In genomic region chr16:62829615-62830014, GRCh38 we compare ENCODE assay signal across 1 cellular context.
TF ChIP-seq lines count a peak whose summit lies in the region.

No MANE protein-coding gene starts in this region.

TF ChIP-seq in GM23338, 12 proteins besides CTCF, POLR2A, EP300 and RAD21 (continued from another document):
- TF ChIP-seq, protein P1, sequence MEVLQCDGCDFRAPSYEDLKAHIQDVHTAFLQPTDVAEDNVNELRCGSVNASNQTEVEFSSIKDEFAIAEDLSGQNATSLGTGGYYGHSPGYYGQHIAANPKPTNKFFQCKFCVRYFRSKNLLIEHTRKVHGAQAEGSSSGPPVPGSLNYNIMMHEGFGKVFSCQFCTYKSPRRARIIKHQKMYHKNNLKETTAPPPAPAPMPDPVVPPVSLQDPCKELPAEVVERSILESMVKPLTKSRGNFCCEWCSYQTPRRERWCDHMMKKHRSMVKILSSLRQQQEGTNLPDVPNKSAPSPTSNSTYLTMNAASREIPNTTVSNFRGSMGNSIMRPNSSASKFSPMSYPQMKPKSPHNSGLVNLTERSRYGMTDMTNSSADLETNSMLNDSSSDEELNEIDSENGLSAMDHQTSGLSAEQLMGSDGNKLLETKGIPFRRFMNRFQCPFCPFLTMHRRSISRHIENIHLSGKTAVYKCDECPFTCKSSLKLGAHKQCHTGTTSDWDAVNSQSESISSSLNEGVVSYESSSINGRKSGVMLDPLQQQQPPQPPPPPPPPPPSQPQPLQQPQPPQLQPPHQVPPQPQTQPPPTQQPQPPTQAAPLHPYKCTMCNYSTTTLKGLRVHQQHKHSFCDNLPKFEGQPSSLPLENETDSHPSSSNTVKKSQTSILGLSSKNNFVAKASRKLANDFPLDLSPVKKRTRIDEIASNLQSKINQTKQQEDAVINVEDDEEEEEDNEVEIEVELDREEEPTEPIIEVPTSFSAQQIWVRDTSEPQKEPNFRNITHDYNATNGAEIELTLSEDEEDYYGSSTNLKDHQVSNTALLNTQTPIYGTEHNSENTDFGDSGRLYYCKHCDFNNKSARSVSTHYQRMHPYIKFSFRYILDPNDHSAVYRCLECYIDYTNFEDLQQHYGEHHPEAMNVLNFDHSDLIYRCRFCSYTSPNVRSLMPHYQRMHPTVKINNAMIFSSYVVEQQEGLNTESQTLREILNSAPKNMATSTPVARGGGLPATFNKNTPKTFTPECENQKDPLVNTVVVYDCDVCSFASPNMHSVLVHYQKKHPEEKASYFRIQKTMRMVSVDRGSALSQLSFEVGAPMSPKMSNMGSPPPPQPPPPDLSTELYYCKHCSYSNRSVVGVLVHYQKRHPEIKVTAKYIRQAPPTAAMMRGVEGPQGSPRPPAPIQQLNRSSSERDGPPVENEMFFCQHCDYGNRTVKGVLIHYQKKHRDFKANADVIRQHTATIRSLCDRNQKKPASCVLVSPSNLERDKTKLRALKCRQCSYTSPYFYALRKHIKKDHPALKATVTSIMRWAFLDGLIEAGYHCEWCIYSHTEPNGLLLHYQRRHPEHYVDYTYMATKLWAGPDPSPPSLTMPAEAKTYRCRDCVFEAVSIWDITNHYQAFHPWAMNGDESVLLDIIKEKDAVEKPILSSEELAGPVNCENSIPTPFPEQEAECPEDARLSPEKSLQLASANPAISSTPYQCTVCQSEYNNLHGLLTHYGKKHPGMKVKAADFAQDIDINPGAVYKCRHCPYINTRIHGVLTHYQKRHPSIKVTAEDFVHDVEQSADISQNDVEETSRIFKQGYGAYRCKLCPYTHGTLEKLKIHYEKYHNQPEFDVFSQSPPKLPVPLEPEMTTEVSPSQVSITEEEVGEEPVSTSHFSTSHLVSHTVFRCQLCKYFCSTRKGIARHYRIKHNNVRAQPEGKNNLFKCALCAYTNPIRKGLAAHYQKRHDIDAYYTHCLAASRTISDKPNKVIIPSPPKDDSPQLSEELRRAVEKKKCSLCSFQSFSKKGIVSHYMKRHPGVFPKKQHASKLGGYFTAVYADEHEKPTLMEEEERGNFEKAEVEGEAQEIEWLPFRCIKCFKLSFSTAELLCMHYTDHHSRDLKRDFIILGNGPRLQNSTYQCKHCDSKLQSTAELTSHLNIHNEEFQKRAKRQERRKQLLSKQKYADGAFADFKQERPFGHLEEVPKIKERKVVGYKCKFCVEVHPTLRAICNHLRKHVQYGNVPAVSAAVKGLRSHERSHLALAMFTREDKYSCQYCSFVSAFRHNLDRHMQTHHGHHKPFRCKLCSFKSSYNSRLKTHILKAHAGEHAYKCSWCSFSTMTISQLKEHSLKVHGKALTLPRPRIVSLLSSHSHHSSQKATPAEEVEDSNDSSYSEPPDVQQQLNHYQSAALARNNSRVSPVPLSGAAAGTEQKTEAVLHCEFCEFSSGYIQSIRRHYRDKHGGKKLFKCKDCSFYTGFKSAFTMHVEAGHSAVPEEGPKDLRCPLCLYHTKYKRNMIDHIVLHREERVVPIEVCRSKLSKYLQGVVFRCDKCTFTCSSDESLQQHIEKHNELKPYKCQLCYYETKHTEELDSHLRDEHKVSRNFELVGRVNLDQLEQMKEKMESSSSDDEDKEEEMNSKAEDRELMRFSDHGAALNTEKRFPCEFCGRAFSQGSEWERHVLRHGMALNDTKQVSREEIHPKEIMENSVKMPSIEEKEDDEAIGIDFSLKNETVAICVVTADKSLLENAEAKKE (CRISPR knock-in tag; IDR thresholded peaks at IDR 0.05): no peak
- no peak for TF ChIP-seq ZNF114 (CRISPR knock-in tag; IDR thresholded peaks at IDR 0.05)
- TF ChIP-seq POLR2AphosphoS5 (IDR thresholded peaks at IDR 0.05; ENCODE audit: low read depth): no peak
- TF ChIP-seq REST (IDR thresholded peaks at IDR 0.05; ENCODE audit: unreplicated experiment): no peak
- no peak for TF ChIP-seq NANOG (IDR thresholded peaks at IDR 0.05; ENCODE audit: borderline replicate concordance)
- TF ChIP-seq STAT1 (IDR thresholded peaks at IDR 0.05; ENCODE audit: unreplicated experiment): no peak
